Comparison of ENCODE assay signal across 1 cellular context in genomic region chr13:78401833-78402232, GRCh38.
TF ChIP-seq lines count a peak whose summit lies in the region.

No MANE protein-coding gene starts in this region.

TF ChIP-seq in GM23338, 12 proteins besides CTCF, POLR2A, EP300 and RAD21 (continued from another document):
- TF ChIP-seq REST (IDR thresholded peaks at IDR 0.05; ENCODE audit: unreplicated experiment): no peak
- no peak for TF ChIP-seq ZNF331 (CRISPR knock-in tag; IDR thresholded peaks at IDR 0.05; ENCODE audit: low read depth)
- TF ChIP-seq POLR2AphosphoS5 (IDR thresholded peaks at IDR 0.05; ENCODE audit: low read depth): no peak
